13 cellular contexts compared by ENCODE assay signal in the genomic region with DNA sequence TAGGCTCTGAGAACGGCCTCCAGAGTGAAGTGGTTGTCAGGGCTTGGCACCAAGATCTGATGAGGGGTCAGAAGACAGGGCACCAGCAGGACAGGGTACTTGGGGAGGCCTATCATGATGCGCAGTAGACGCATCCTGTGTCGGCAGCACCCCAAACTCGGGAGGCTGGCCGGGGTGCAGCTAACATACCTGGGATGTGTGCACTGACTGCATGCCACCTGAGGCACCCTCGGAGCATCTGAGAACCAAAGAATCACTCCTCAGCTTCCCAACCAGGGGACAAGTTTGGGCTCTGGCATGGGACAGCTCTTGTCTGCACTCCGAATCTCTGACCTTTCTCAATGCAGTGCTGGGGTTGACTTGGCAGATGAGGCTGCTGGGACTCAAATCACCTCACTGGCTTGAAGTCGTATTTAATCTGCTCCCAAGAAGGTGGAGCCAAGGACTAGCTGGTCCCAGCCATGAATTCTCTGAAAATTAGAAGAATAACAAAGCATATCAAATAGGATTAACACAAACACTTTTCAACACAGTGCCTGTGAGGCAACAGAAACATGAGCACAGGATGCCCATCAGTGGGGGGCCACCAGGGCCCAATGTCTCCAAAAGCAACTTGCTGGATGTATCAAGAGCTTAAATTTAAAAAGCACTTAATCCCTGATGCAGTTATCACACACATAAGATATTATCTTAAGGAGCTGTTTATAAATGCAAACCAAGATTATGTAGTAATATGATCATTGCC.
DNase-seq lines count a peak whose midpoint lies in the region; ATAC-seq and TF ChIP-seq lines count a peak whose summit lies in the region.
"Had no signal": no experiment of that assay in that cellular context is flagged by ENCODE, and none has a peak within 500 bp of the region (broad histone marks: within the 10 kb centered on the region; RNA-seq: fewer than 3 reads in every experiment).

No MANE protein-coding gene starts in this region.

- H3K4me1 ChIP-seq in H9 (ENCODE audit: insufficient read depth, low read length) (peaks cover 2% of the 10 kb centered on the region; the same call in 1 of the 2 replicates), SJCRH30 (peaks cover 26% of the 10 kb centered on the region), lower lobe of right lung (no peaks in the 10 kb centered on the region), trophoblast cell (ENCODE audit: control insufficient read depth in 1 of 2, insufficient read depth in 2 of 2, low read length in 2 of 2) (no peaks in the 10 kb centered on the region), foreskin keratinocyte (no peaks in the 10 kb centered on the region)
- H3K4me1 ChIP-seq: Caco-2 had no signal

- peak overlapping the region in 1 of 2 experiments; percentile 59; a peak in 1 of 5 replicates for H3K4me3 Mint-ChIP-seq in H9
- H3K4me3 Mint-ChIP-seq: CD4-positive, alpha-beta T cell had no signal

- no peaks in the 10 kb centered on the region for H3K36me3 ChIP-seq in SJCRH30
- H3K36me3 ChIP-seq in lower lobe of right lung, result no peaks in the 10 kb centered on the region
- no peaks in the 10 kb centered on the region for H3K36me3 ChIP-seq in trophoblast cell (ENCODE audit: control insufficient read depth in 1 of 2, insufficient read depth in 2 of 2, low read length in 2 of 2)
- H3K36me3 ChIP-seq: HAP-1 had no signal

- H3K23me2 ChIP-seq in H9 (ENCODE audit: insufficient read length, low read depth, low read length, poor library complexity, severe bottlenecking), result no peaks in the 10 kb centered on the region

- H3K4ac ChIP-seq in H9 (ENCODE audit: low read depth, low read length), result no peak overlapping the region
- H3K4ac ChIP-seq in trophoblast cell (ENCODE audit: low read depth, low read length), result no peak overlapping the region

- H3K14ac ChIP-seq in H9 (ENCODE audit: insufficient read depth, low read length), result 0 out of 2 replicates have a peak overlapping the region, but pooled peaks have one; percentile 33
- H3K14ac ChIP-seq in trophoblast cell (ENCODE audit: low read length), result no peak overlapping the region

- peaks cover 26 to 36% of the 10 kb centered on the region in 2 experiments for H3K4me1 Mint-ChIP-seq in H9

- WGBS in H9 (ENCODE audit: extremely low coverage, insufficient read length, low lambda C conversion rate), result no CpG with 5 or more reads among the region's 9 CpGs
- no CpG with 5 or more reads among the region's 9 CpGs for WGBS in trophoblast cell (ENCODE audit: extremely low coverage, insufficient coverage, insufficient read length)

- H3K27ac ChIP-seq in H9 (ENCODE audit: insufficient read length, low read depth, low read length) (no peak overlapping the region), SJCRH30 (no peak overlapping the region; the same call in 1 of the 2 replicates), lower lobe of right lung (no peak overlapping the region), trophoblast cell (ENCODE audit: low read depth, low read length) (no peak overlapping the region), foreskin keratinocyte (no peak overlapping the region)
- H3K27ac ChIP-seq: C4-2B had no signal

- H4K20me1 ChIP-seq in H9 (ENCODE audit: control insufficient read depth, insufficient read depth, insufficient read length), result no peaks in the 10 kb centered on the region

- ATAC-seq in lower lobe of right lung (no peak), GM21528 (IDR thresholded peaks at IDR 0.05; ENCODE audit: low FRiP score, unreplicated experiment) (no peak), foreskin keratinocyte (no peak), HG03439 (IDR thresholded peaks at IDR 0.05; ENCODE audit: unreplicated experiment) (no peak)

- H3K4me2 ChIP-seq in H9 (ENCODE audit: insufficient read depth, insufficient read length, low read length) (no peak overlapping the region), trophoblast cell (ENCODE audit: low read length) (no peak overlapping the region)

- peaks cover 5 to 9% of the 10 kb centered on the region in 2 experiments; a peak in 3 of 5 replicates for H3K9me3 Mint-ChIP-seq in H9
- H3K9me3 Mint-ChIP-seq: CD4-positive, alpha-beta T cell had no signal

- H3K23ac ChIP-seq in H9 (ENCODE audit: insufficient read length, low read depth, low read length) (no peak overlapping the region), trophoblast cell (ENCODE audit: low read length) (no peak overlapping the region)

- H2BK12ac ChIP-seq in H9 (ENCODE audit: insufficient read length, low read depth, low read length) (no peak overlapping the region), trophoblast cell (ENCODE audit: low read length) (no peak overlapping the region)

- peaks cover 0 to 16% (median 7%) of the 10 kb centered on the region in 3 experiments; a peak in 4 of 7 replicates for H3K36me3 Mint-ChIP-seq in H9 (ENCODE audit: insufficient read depth in 1 of 3, low read depth in 3 of 3)

- H3K4me3 ChIP-seq in SJCRH30, result no peak overlapping the region
- no peak overlapping the region for H3K4me3 ChIP-seq in lower lobe of right lung
- peak overlapping the region; percentile 36 for H3K4me3 ChIP-seq in trophoblast cell (ENCODE audit: low read depth, low read length)
- H3K4me3 ChIP-seq: HAP-1 had no signal

- H2AFZ ChIP-seq in H9 (ENCODE audit: low read length) (no peak overlapping the region), trophoblast cell (ENCODE audit: insufficient read depth, low read length, poor library complexity) (no peak overlapping the region)

- no peak overlapping the region for H4K5ac ChIP-seq in H9 (ENCODE audit: insufficient read length, low read depth, low read length)

- H3T11ph ChIP-seq in H9 (ENCODE audit: low read length), result no peak overlapping the region

- H3K56ac ChIP-seq in H9 (ENCODE audit: insufficient read length, low read depth, low read length), result no peak overlapping the region

- H2BK5ac ChIP-seq in H9 (ENCODE audit: insufficient read length, low read length), result no peak overlapping the region
- H2BK5ac ChIP-seq in trophoblast cell (ENCODE audit: low read depth, low read length, poor library complexity), result no peak overlapping the region

- H3K27me3 Mint-ChIP-seq in H9 (ENCODE audit: low read depth), result peaks cover 11% of the 10 kb centered on the region

- H3K79me1 ChIP-seq in H9 (ENCODE audit: insufficient read depth, low read depth, low read length, poor library complexity, severe bottlenecking) (no peaks in the 10 kb centered on the region), trophoblast cell (ENCODE audit: low read length) (no peaks in the 10 kb centered on the region)

- H2AK5ac ChIP-seq in H9 (ENCODE audit: insufficient read length, low read length) (no peak overlapping the region), trophoblast cell (ENCODE audit: low read length) (no peak overlapping the region)

- H3K27ac Mint-ChIP-seq in H9, result no peak overlapping the region
- H3K27ac Mint-ChIP-seq: CD4-positive, alpha-beta T cell had no signal

- DNase-seq in H9, result no peak
- DNase-seq in SJCRH30, result peak; percentile 81 to 87
- peak; percentile 26 for DNase-seq in lower lobe of right lung
- DNase-seq in trophoblast cell, result no peak
- DNase-seq in foreskin keratinocyte, result no peak
- DNase-seq: AML-193; Caco-2; CD4-positive, alpha-beta T cell; GOT3 had no signal

- H4K8ac ChIP-seq in H9 (replicated peaks; ENCODE audit: insufficient read length, low read depth, low read length) (no peak overlapping the region), trophoblast cell (ENCODE audit: low read depth, low read length) (no peak overlapping the region)

- H3K9me3 ChIP-seq in H9 (ENCODE audit: control insufficient read depth, low read depth, low read length) (no peaks in the 10 kb centered on the region), SJCRH30 (replicated peaks) (0 out of 2 replicates have a peak, but pooled peaks cover 3% of the 10 kb centered on the region), lower lobe of right lung (no peaks in the 10 kb centered on the region), trophoblast cell (ENCODE audit: insufficient read depth, low read depth, low read length) (peaks cover 3% of the 10 kb centered on the region)
- H3K9me3 ChIP-seq: Caco-2, HAP-1 had no signal

- H4K12ac ChIP-seq in trophoblast cell (ENCODE audit: low read depth, low read length), result no peak overlapping the region

- H3K18ac ChIP-seq in H9 (ENCODE audit: insufficient read length, low read depth, low read length) (no peak overlapping the region), trophoblast cell (ENCODE audit: low read length) (no peak overlapping the region)

- H3K79me2 ChIP-seq in H9 (ENCODE audit: insufficient read depth, low read length), result no peaks in the 10 kb centered on the region
- H3K79me2 ChIP-seq in trophoblast cell (ENCODE audit: control insufficient read depth, insufficient read depth, low read length, poor library complexity), result no peaks in the 10 kb centered on the region

- H3K9ac ChIP-seq in H9 (ENCODE audit: extremely low read depth, insufficient read length, low read length), result no peak overlapping the region
- H3K9ac ChIP-seq in trophoblast cell (ENCODE audit: low read length), result no peak overlapping the region

- no peak overlapping the region for H2BK20ac ChIP-seq in H9 (ENCODE audit: low read depth, low read length, poor library complexity, severe bottlenecking)

- H2BK120ac ChIP-seq in H9 (ENCODE audit: low read depth, low read length, poor library complexity, severe bottlenecking) (no peak overlapping the region), trophoblast cell (ENCODE audit: insufficient read depth, low read length, poor library complexity) (no peak overlapping the region)

- H4K91ac ChIP-seq in H9 (ENCODE audit: insufficient read length, low read depth, low read length), result no peak overlapping the region
- H4K91ac ChIP-seq in trophoblast cell (ENCODE audit: low read depth, low read length), result no peak overlapping the region

- H3K27me3 ChIP-seq in H9 (ENCODE audit: insufficient read depth, low read length), result no peaks in the 10 kb centered on the region; the same call in 1 of the 2 replicates
- H3K27me3 ChIP-seq in SJCRH30, result no peaks in the 10 kb centered on the region
- peaks cover 34% of the 10 kb centered on the region for H3K27me3 ChIP-seq in lower lobe of right lung (ENCODE audit: low read depth)
- no peaks in the 10 kb centered on the region for H3K27me3 ChIP-seq in trophoblast cell (ENCODE audit: insufficient read depth, low read length)
- H3K27me3 ChIP-seq in foreskin keratinocyte, result peaks cover 15% of the 10 kb centered on the region

- intact Hi-C loops in lower lobe of right lung (cut with DNase I), result no loop called here

- no peak for TF ChIP-seq CTCF in H9 (conservative IDR thresholded peaks at IDR 0.05)
- TF ChIP-seq CTCF in lower lobe of right lung (IDR thresholded peaks at IDR 0.05), result no peak
- TF ChIP-seq CTCF in foreskin keratinocyte (conservative IDR thresholded peaks at IDR 0.05), result no peak

- H2BK15ac ChIP-seq in H9 (ENCODE audit: low read depth, low read length), result no peak overlapping the region

Comparison
In these comparisons a context has a peak if more than half of its experiments do, and no peak if none do; other contexts are left out.
1. DNase-seq: peak in SJCRH30 (2 of 2) and lower lobe of right lung (single experiment); none in H9 (single experiment), trophoblast cell (0 of 2) and foreskin keratinocyte (0 of 2).